ENCODE assay signal across 16 cellular contexts in genomic region chr5:151808451-151809169, GRCh38.
"Had no signal": no experiment of that assay in that cellular context is flagged by ENCODE, and none has a peak within 500 bp of the region (broad histone marks: within the 10 kb centered on the region; RNA-seq: fewer than 3 reads in every experiment).

No MANE protein-coding gene starts in this region.

- H3K4me3 ChIP-seq: heart right ventricle had no signal

- H3K27me3 ChIP-seq: brain microvascular endothelial cell, heart right ventricle had no signal

- H3K27ac ChIP-seq: brain microvascular endothelial cell, epithelial cell of prostate, heart right ventricle, parathyroid adenoma had no signal

- DNase-seq: activated CD4-positive, alpha-beta T cell treated with anti-CD3 and anti-CD28 coated beads, Interleukin-2, amount 50 U/mL, for 48 hours; activated CD8-positive, alpha-beta memory T cell treated with anti-CD3 and anti-CD28 coated beads, Interleukin-2, amount 50 U/mL, for 4 hours; activated naive CD4-positive, alpha-beta T cell treated with anti-CD3 and anti-CD28 coated beads, Interleukin-2, amount 10 ng/mL, durations not matched to agents 7 days and 5 days; amygdala; brain microvascular endothelial cell; effector memory CD4-positive, alpha-beta T cell; foreskin fibroblast; heart right ventricle; kidney; left ventricle myocardium superior; SIG-M5; trophoblast cell had no signal

- H3K4me1 Mint-ChIP-seq: activated naive CD4-positive, alpha-beta T cell treated with anti-CD3 and anti-CD28 coated beads, Interleukin-2, amount 10 ng/mL, durations not matched to agents 7 days and 5 days had no signal

- H3K4me3 Mint-ChIP-seq: activated naive CD4-positive, alpha-beta T cell treated with anti-CD3 and anti-CD28 coated beads, Interleukin-2, amount 10 ng/mL, durations not matched to agents 7 days and 5 days; activated T-helper 17 cell treated with anti-CD3 and anti-CD28 coated beads, Interleukin-2, amount 50 U/mL, for 72 hours; T-helper 2 cell treated with Interferon-gamma antibody and Interleukin-4, amounts not matched to agents 5 μg/mL and 100 μg/mL, for 36 hours had no signal

- H3K9me3 ChIP-seq: heart right ventricle had no signal

- H3K4me1 ChIP-seq: parathyroid adenoma had no signal

- H3K9me3 Mint-ChIP-seq: activated naive CD4-positive, alpha-beta T cell treated with anti-CD3 and anti-CD28 coated beads, Interleukin-2, amount 10 ng/mL, durations not matched to agents 7 days and 5 days; activated T-helper 17 cell treated with anti-CD3 and anti-CD28 coated beads, Interleukin-2, amount 50 U/mL, for 72 hours had no signal

- H3K79me2 ChIP-seq: parathyroid adenoma had no signal

- H2AFZ ChIP-seq: parathyroid adenoma had no signal

- H3K9ac ChIP-seq: parathyroid adenoma had no signal

- H3K27me3 Mint-ChIP-seq: activated naive CD4-positive, alpha-beta T cell treated with anti-CD3 and anti-CD28 coated beads, Interleukin-2, amount 10 ng/mL, durations not matched to agents 7 days and 5 days; activated T-helper 17 cell treated with anti-CD3 and anti-CD28 coated beads, Interleukin-2, amount 50 U/mL, for 72 hours had no signal

- ATAC-seq: heart right ventricle, left ventricle myocardium superior had no signal

- H3K27ac Mint-ChIP-seq: activated naive CD4-positive, alpha-beta T cell treated with anti-CD3 and anti-CD28 coated beads, Interleukin-2, amount 10 ng/mL, durations not matched to agents 7 days and 5 days; activated T-helper 17 cell treated with anti-CD3 and anti-CD28 coated beads, Interleukin-2, amount 50 U/mL, for 72 hours; T-helper 2 cell treated with Interferon-gamma antibody and Interleukin-4, amounts not matched to agents 5 μg/mL and 100 μg/mL, for 36 hours had no signal
